ENCODE assay signal across 1 cellular context in the genomic region with DNA sequence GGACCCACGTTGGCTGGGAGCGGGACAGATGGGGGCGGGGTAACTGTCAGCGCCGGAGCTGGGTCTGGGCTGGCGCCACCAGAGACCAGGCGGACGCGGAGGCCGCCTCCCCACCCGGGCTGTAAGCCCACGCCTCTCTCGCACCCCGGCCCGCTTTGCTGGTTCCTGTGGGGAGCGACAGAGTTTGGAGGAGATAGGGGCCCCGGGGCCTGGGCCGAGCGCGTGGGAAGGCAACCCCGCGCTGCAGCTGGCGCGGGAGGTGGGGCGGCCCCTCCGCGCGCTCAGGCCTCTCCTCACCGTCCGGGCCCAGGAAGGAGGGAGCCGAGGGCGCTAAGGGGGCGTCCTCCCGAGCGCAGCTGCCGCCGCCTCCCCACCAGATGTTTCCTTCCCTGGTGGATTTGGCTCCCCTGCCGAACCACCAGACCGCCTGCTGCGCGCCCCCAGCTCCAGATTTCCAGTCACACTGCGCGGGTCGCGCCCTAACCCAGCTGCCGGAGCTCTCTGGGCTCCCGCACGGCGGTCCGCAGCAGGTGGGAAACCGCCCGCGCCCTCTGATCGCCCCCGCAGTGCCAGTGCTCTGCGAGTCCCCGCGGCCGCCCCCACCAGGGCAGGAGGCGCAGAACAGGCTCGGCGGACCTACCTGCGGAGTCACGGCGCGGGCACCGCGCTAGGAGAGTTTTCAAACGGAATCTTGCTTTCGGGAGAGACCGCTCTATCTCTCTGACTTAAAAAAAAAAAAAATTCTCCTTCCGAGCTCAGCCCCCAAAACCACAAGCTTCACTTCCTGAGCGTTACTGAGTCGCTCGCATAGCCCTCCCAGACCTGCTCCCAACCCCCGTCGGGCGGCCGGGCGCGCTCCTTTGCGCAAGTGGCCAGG.
TF ChIP-seq lines count a peak whose summit lies in the region.

No MANE protein-coding gene starts in this region.

TF ChIP-seq in HepG2, 621 proteins besides CTCF, POLR2A, EP300 and RAD21 (continued from another document and continues in another):
- TF ChIP-seq, protein P1, sequence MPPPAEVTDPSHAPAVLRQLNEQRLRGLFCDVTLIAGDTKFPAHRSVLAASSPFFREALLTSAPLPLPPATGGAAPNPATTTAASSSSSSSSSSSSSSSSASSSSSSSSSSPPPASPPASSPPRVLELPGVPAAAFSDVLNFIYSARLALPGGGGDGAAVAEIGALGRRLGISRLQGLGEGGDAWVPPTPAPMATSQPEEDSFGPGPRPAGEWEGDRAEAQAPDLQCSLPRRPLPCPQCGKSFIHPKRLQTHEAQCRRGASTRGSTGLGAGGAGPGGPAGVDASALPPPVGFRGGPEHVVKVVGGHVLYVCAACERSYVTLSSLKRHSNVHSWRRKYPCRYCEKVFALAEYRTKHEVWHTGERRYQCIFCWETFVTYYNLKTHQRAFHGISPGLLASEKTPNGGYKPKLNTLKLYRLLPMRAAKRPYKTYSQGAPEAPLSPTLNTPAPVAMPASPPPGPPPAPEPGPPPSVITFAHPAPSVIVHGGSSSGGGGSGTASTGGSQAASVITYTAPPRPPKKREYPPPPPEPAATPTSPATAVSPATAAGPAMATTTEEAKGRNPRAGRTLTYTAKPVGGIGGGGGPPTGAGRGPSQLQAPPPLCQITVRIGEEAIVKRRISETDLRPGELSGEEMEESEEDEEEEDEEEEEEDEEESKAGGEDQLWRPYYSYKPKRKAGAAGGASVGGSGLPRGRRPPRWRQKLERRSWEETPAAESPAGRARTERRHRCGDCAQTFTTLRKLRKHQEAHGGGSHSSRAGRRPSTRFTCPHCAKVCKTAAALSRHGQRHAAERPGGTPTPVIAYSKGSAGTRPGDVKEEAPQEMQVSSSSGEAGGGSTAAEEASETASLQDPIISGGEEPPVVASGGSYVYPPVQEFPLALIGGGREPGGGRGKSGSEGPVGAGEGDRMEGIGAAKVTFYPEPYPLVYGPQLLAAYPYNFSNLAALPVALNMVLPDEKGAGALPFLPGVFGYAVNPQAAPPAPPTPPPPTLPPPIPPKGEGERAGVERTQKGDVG (CRISPR knock-in tag; IDR thresholded peaks at IDR 0.05; ENCODE audit: borderline replicate concordance), result no peak
- TF ChIP-seq MIER2 (CRISPR knock-in tag; IDR thresholded peaks at IDR 0.05) (no peak), PAWR (CRISPR knock-in tag; IDR thresholded peaks at IDR 0.05; ENCODE audit: borderline replicate concordance) (no peak), SIX1 (CRISPR knock-in tag; IDR thresholded peaks at IDR 0.05; ENCODE audit: borderline replicate concordance) (no peak), SATB2 (CRISPR knock-in tag; IDR thresholded peaks at IDR 0.05) (no peak; the same call in 1 of the 2 replicates), ZNF619 (CRISPR knock-in tag; IDR thresholded peaks at IDR 0.05) (no peak), ZSCAN30 (CRISPR knock-in tag; IDR thresholded peaks at IDR 0.05) (no peak), RNF2 (conservative IDR thresholded peaks at IDR 0.05; ENCODE audit: low read depth) (no peak; the same call in 1 of the 2 replicates), POLR2AphosphoS2 (IDR thresholded peaks at IDR 0.05; ENCODE audit: low read depth, low read length) (no peak), TCF12 (IDR thresholded peaks at IDR 0.05) (no peak), TCF12 (CRISPR knock-in tag; IDR thresholded peaks at IDR 0.05) (peak; percentile 62), NCOA5 (CRISPR knock-in tag; IDR thresholded peaks at IDR 0.05) (no peak), RFX3 (CRISPR knock-in tag; IDR thresholded peaks at IDR 0.05) (no peak), CBX5 (CRISPR knock-in tag; IDR thresholded peaks at IDR 0.05; ENCODE audit: borderline replicate concordance) (no peak; the same call in 1 of the 2 replicates), ZNF616 (CRISPR knock-in tag; IDR thresholded peaks at IDR 0.05; ENCODE audit: low read depth) (no peak), ZNF569 (CRISPR knock-in tag; IDR thresholded peaks at IDR 0.05; ENCODE audit: borderline replicate concordance) (0 out of 2 replicates have a peak, but pooled peaks have one; percentile 55), ZNF251 (CRISPR knock-in tag; IDR thresholded peaks at IDR 0.05) (no peak), ZNF709 (CRISPR knock-in tag; IDR thresholded peaks at IDR 0.05) (no peak; the same call in 1 of the 2 replicates), ZNF510 (CRISPR knock-in tag; IDR thresholded peaks at IDR 0.05; ENCODE audit: low read depth) (no peak), MEF2D (CRISPR knock-in tag; IDR thresholded peaks at IDR 0.05) (no peak), IRF2 (CRISPR knock-in tag; IDR thresholded peaks at IDR 0.05) (peak; percentile 42; the same call in 1 of the 2 replicates), NFATC3 (CRISPR knock-in tag; IDR thresholded peaks at IDR 0.05) (no peak)
- TF ChIP-seq, protein P2, sequence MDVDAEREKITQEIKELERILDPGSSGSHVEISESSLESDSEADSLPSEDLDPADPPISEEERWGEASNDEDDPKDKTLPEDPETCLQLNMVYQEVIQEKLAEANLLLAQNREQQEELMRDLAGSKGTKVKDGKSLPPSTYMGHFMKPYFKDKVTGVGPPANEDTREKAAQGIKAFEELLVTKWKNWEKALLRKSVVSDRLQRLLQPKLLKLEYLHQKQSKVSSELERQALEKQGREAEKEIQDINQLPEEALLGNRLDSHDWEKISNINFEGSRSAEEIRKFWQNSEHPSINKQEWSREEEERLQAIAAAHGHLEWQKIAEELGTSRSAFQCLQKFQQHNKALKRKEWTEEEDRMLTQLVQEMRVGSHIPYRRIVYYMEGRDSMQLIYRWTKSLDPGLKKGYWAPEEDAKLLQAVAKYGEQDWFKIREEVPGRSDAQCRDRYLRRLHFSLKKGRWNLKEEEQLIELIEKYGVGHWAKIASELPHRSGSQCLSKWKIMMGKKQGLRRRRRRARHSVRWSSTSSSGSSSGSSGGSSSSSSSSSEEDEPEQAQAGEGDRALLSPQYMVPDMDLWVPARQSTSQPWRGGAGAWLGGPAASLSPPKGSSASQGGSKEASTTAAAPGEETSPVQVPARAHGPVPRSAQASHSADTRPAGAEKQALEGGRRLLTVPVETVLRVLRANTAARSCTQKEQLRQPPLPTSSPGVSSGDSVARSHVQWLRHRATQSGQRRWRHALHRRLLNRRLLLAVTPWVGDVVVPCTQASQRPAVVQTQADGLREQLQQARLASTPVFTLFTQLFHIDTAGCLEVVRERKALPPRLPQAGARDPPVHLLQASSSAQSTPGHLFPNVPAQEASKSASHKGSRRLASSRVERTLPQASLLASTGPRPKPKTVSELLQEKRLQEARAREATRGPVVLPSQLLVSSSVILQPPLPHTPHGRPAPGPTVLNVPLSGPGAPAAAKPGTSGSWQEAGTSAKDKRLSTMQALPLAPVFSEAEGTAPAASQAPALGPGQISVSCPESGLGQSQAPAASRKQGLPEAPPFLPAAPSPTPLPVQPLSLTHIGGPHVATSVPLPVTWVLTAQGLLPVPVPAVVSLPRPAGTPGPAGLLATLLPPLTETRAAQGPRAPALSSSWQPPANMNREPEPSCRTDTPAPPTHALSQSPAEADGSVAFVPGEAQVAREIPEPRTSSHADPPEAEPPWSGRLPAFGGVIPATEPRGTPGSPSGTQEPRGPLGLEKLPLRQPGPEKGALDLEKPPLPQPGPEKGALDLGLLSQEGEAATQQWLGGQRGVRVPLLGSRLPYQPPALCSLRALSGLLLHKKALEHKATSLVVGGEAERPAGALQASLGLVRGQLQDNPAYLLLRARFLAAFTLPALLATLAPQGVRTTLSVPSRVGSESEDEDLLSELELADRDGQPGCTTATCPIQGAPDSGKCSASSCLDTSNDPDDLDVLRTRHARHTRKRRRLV (CRISPR knock-in tag; IDR thresholded peaks at IDR 0.05), result no peak
- TF ChIP-seq, protein P3, sequence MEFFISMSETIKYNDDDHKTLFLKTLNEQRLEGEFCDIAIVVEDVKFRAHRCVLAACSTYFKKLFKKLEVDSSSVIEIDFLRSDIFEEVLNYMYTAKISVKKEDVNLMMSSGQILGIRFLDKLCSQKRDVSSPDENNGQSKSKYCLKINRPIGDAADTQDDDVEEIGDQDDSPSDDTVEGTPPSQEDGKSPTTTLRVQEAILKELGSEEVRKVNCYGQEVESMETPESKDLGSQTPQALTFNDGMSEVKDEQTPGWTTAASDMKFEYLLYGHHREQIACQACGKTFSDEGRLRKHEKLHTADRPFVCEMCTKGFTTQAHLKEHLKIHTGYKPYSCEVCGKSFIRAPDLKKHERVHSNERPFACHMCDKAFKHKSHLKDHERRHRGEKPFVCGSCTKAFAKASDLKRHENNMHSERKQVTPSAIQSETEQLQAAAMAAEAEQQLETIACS (CRISPR knock-in tag; IDR thresholded peaks at IDR 0.05), result 0 out of 2 replicates have a peak, but pooled peaks have one; percentile 37
- TF ChIP-seq, protein P4, sequence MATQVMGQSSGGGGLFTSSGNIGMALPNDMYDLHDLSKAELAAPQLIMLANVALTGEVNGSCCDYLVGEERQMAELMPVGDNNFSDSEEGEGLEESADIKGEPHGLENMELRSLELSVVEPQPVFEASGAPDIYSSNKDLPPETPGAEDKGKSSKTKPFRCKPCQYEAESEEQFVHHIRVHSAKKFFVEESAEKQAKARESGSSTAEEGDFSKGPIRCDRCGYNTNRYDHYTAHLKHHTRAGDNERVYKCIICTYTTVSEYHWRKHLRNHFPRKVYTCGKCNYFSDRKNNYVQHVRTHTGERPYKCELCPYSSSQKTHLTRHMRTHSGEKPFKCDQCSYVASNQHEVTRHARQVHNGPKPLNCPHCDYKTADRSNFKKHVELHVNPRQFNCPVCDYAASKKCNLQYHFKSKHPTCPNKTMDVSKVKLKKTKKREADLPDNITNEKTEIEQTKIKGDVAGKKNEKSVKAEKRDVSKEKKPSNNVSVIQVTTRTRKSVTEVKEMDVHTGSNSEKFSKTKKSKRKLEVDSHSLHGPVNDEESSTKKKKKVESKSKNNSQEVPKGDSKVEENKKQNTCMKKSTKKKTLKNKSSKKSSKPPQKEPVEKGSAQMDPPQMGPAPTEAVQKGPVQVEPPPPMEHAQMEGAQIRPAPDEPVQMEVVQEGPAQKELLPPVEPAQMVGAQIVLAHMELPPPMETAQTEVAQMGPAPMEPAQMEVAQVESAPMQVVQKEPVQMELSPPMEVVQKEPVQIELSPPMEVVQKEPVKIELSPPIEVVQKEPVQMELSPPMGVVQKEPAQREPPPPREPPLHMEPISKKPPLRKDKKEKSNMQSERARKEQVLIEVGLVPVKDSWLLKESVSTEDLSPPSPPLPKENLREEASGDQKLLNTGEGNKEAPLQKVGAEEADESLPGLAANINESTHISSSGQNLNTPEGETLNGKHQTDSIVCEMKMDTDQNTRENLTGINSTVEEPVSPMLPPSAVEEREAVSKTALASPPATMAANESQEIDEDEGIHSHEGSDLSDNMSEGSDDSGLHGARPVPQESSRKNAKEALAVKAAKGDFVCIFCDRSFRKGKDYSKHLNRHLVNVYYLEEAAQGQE (IDR thresholded peaks at IDR 0.05; ENCODE audit: borderline replicate concordance in 1 of 2, low read depth in 1 of 2, low read length in 2 of 2), result no peak
- TF ChIP-seq, protein P5, sequence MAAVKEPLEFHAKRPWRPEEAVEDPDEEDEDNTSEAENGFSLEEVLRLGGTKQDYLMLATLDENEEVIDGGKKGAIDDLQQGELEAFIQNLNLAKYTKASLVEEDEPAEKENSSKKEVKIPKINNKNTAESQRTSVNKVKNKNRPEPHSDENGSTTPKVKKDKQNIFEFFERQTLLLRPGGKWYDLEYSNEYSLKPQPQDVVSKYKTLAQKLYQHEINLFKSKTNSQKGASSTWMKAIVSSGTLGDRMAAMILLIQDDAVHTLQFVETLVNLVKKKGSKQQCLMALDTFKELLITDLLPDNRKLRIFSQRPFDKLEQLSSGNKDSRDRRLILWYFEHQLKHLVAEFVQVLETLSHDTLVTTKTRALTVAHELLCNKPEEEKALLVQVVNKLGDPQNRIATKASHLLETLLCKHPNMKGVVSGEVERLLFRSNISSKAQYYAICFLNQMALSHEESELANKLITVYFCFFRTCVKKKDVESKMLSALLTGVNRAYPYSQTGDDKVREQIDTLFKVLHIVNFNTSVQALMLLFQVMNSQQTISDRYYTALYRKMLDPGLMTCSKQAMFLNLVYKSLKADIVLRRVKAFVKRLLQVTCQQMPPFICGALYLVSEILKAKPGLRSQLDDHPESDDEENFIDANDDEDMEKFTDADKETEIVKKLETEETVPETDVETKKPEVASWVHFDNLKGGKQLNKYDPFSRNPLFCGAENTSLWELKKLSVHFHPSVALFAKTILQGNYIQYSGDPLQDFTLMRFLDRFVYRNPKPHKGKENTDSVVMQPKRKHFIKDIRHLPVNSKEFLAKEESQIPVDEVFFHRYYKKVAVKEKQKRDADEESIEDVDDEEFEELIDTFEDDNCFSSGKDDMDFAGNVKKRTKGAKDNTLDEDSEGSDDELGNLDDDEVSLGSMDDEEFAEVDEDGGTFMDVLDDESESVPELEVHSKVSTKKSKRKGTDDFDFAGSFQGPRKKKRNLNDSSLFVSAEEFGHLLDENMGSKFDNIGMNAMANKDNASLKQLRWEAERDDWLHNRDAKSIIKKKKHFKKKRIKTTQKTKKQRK (IDR thresholded peaks at IDR 0.05; ENCODE audit: low read length), result no peak
- TF ChIP-seq, protein P6, sequence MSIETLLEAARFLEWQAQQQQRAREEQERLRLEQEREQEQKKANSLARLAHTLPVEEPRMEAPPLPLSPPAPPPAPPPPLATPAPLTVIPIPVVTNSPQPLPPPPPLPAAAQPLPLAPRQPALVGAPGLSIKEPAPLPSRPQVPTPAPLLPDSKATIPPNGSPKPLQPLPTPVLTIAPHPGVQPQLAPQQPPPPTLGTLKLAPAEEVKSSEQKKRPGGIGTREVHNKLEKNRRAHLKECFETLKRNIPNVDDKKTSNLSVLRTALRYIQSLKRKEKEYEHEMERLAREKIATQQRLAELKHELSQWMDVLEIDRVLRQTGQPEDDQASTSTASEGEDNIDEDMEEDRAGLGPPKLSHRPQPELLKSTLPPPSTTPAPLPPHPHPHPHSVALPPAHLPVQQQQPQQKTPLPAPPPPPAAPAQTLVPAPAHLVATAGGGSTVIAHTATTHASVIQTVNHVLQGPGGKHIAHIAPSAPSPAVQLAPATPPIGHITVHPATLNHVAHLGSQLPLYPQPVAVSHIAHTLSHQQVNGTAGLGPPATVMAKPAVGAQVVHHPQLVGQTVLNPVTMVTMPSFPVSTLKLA (IDR thresholded peaks at IDR 0.05), result no peak
- TF ChIP-seq, protein P7, sequence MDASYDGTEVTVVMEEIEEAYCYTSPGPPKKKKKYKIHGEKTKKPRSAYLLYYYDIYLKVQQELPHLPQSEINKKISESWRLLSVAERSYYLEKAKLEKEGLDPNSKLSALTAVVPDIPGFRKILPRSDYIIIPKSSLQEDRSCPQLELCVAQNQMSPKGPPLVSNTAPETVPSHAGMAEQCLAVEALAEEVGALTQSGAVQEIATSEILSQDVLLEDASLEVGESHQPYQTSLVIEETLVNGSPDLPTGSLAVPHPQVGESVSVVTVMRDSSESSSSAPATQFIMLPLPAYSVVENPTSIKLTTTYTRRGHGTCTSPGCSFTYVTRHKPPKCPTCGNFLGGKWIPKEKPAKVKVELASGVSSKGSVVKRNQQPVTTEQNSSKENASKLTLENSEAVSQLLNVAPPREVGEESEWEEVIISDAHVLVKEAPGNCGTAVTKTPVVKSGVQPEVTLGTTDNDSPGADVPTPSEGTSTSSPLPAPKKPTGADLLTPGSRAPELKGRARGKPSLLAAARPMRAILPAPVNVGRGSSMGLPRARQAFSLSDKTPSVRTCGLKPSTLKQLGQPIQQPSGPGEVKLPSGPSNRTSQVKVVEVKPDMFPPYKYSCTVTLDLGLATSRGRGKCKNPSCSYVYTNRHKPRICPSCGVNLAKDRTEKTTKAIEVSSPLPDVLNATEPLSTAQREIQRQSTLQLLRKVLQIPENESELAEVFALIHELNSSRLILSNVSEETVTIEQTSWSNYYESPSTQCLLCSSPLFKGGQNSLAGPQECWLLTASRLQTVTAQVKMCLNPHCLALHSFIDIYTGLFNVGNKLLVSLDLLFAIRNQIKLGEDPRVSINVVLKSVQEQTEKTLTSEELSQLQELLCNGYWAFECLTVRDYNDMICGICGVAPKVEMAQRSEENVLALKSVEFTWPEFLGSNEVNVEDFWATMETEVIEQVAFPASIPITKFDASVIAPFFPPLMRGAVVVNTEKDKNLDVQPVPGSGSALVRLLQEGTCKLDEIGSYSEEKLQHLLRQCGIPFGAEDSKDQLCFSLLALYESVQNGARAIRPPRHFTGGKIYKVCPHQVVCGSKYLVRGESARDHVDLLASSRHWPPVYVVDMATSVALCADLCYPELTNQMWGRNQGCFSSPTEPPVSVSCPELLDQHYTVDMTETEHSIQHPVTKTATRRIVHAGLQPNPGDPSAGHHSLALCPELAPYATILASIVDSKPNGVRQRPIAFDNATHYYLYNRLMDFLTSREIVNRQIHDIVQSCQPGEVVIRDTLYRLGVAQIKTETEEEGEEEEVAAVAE (CRISPR knock-in tag; IDR thresholded peaks at IDR 0.05; ENCODE audit: borderline replicate concordance), result no peak
